Comparison of ENCODE assay signal across 29 cellular contexts in genomic region chr9:2355594-2355993, GRCh38.
"Had no signal": no experiment of that assay in that cellular context is flagged by ENCODE, and none has a peak within 500 bp of the region (broad histone marks: within the 10 kb centered on the region; RNA-seq: fewer than 3 reads in every experiment).

No MANE protein-coding gene starts in this region.

- H3K27ac Mint-ChIP-seq: activated CD4-positive, alpha-beta memory T cell treated with anti-CD3 and anti-CD28 coated beads, Interleukin-2, amount 10 ng/mL, durations not matched to agents 7 days and 5 days; activated CD4-positive, alpha-beta T cell treated with anti-CD3 and anti-CD28 coated beads, Interleukin-2, amount 10 ng/mL, durations not matched to agents 24 days and 14 days; activated naive CD8-positive, alpha-beta T cell treated with anti-CD3 and anti-CD28 coated beads, Interleukin-2, amount 50 U/mL, for 24 hours; activated T-cell treated with anti-CD3 and anti-CD28 coated beads, Interleukin-2, amount 50 U/mL, for 72 hours; effector memory CD8-positive, alpha-beta T cell; stimulated activated effector memory CD8-positive, alpha-beta T cell treated with anti-CD3 and anti-CD28 coated beads, Interleukin-12 subunit alpha, Interleukin-12 subunit beta, amount 100 ng/mL, for 72 hours; stimulated activated naive CD8-positive, alpha-beta T cell treated with anti-CD3 and anti-CD28 coated beads, Interleukin-15, amount 100 ng/mL, for 72 hours had no signal

- H3K9me3 Mint-ChIP-seq: activated CD4-positive, alpha-beta memory T cell treated with anti-CD3 and anti-CD28 coated beads, Interleukin-2, amount 10 ng/mL, durations not matched to agents 7 days and 5 days; activated CD4-positive, alpha-beta T cell treated with anti-CD3 and anti-CD28 coated beads, Interleukin-2, amount 10 ng/mL, durations not matched to agents 24 days and 14 days; activated naive CD8-positive, alpha-beta T cell treated with anti-CD3 and anti-CD28 coated beads, Interleukin-2, amount 50 U/mL, for 24 hours; activated T-cell treated with anti-CD3 and anti-CD28 coated beads, Interleukin-2, amount 50 U/mL, for 72 hours; effector memory CD8-positive, alpha-beta T cell; nephron progenitor cell; stimulated activated effector memory CD8-positive, alpha-beta T cell treated with anti-CD3 and anti-CD28 coated beads, Interleukin-12 subunit alpha, Interleukin-12 subunit beta, amount 100 ng/mL, for 72 hours; stimulated activated naive CD8-positive, alpha-beta T cell treated with anti-CD3 and anti-CD28 coated beads, Interleukin-15, amount 100 ng/mL, for 72 hours had no signal

- H3K27ac ChIP-seq: body of pancreas, colonic mucosa, dorsolateral prefrontal cortex, esophagus squamous epithelium, gastroesophageal sphincter, right lobe of liver, tibial artery had no signal

- H3K4me1 Mint-ChIP-seq: activated CD4-positive, alpha-beta memory T cell treated with anti-CD3 and anti-CD28 coated beads, Interleukin-2, amount 10 ng/mL, durations not matched to agents 7 days and 5 days; activated CD4-positive, alpha-beta T cell treated with anti-CD3 and anti-CD28 coated beads, Interleukin-2, amount 10 ng/mL, durations not matched to agents 24 days and 14 days; activated naive CD8-positive, alpha-beta T cell treated with anti-CD3 and anti-CD28 coated beads, Interleukin-2, amount 50 U/mL, for 24 hours; stimulated activated effector memory CD8-positive, alpha-beta T cell treated with anti-CD3 and anti-CD28 coated beads, Interleukin-12 subunit alpha, Interleukin-12 subunit beta, amount 100 ng/mL, for 72 hours; stimulated activated naive CD8-positive, alpha-beta T cell treated with anti-CD3 and anti-CD28 coated beads, Interleukin-15, amount 100 ng/mL, for 72 hours had no signal

- H3K9me3 ChIP-seq: body of pancreas, colonic mucosa, esophagus squamous epithelium, gastroesophageal sphincter, right lobe of liver, tibial artery had no signal

- DNase-seq: activated CD4-positive, alpha-beta memory T cell treated with anti-CD3 and anti-CD28 coated beads, Interleukin-2, amount 10 ng/mL, durations not matched to agents 7 days and 5 days; activated effector memory CD4-positive, alpha-beta T cell treated with Interleukin-2 at 50 U/mL for 16 hours; activated naive CD4-positive, alpha-beta T cell treated with anti-CD3 and anti-CD28 coated beads, Interleukin-2, amount 50 U/mL, for 16 hours; activated naive CD8-positive, alpha-beta T cell treated with anti-CD3 and anti-CD28 coated beads, Interleukin-2, amount 50 U/mL, for 24 hours; activated T-cell treated with anti-CD3 and anti-CD28 coated beads, Interleukin-2, amount 50 U/mL, for 72 hours; anterior cingulate cortex; body of pancreas; central memory CD4-positive, alpha-beta T cell; colonic mucosa; dorsolateral prefrontal cortex; effector memory CD8-positive, alpha-beta T cell; esophagus squamous epithelium; head of caudate nucleus; left ventricle myocardium superior; nephron progenitor cell; nucleus accumbens; posterior cingulate gyrus; right lobe of liver; small intestine; stimulated activated CD4-positive, alpha-beta T cell treated with anti-CD3 and anti-CD28 coated beads, Interleukin-2, amount 100 ng/mL, for 24 hours; stimulated activated naive CD8-positive, alpha-beta T cell treated with anti-CD3 and anti-CD28 coated beads, Interleukin-15, amount 100 ng/mL, for 72 hours; T-helper 1 cell; T-helper 9 cell; tibial artery had no signal

- H3K4me3 ChIP-seq: body of pancreas, colonic mucosa, dorsolateral prefrontal cortex, esophagus squamous epithelium, gastroesophageal sphincter, right lobe of liver, tibial artery had no signal

- H3K4me3 Mint-ChIP-seq: activated CD4-positive, alpha-beta memory T cell treated with anti-CD3 and anti-CD28 coated beads, Interleukin-2, amount 10 ng/mL, durations not matched to agents 7 days and 5 days; activated CD4-positive, alpha-beta T cell treated with anti-CD3 and anti-CD28 coated beads, Interleukin-2, amount 10 ng/mL, durations not matched to agents 24 days and 14 days; activated naive CD8-positive, alpha-beta T cell treated with anti-CD3 and anti-CD28 coated beads, Interleukin-2, amount 50 U/mL, for 24 hours; activated T-cell treated with anti-CD3 and anti-CD28 coated beads, Interleukin-2, amount 50 U/mL, for 72 hours; effector memory CD8-positive, alpha-beta T cell; nephron progenitor cell; stimulated activated effector memory CD8-positive, alpha-beta T cell treated with anti-CD3 and anti-CD28 coated beads, Interleukin-12 subunit alpha, Interleukin-12 subunit beta, amount 100 ng/mL, for 72 hours; stimulated activated naive CD8-positive, alpha-beta T cell treated with anti-CD3 and anti-CD28 coated beads, Interleukin-15, amount 100 ng/mL, for 72 hours had no signal

- H3K27me3 ChIP-seq: body of pancreas, colonic mucosa, esophagus squamous epithelium, gastroesophageal sphincter, right lobe of liver, tibial artery had no signal

- H3K27me3 Mint-ChIP-seq: activated CD4-positive, alpha-beta memory T cell treated with anti-CD3 and anti-CD28 coated beads, Interleukin-2, amount 10 ng/mL, durations not matched to agents 7 days and 5 days; activated CD4-positive, alpha-beta T cell treated with anti-CD3 and anti-CD28 coated beads, Interleukin-2, amount 10 ng/mL, durations not matched to agents 24 days and 14 days had no signal

- H3K4me1 ChIP-seq: body of pancreas, colonic mucosa, gastroesophageal sphincter, right lobe of liver, tibial artery had no signal

- H3K36me3 ChIP-seq: colonic mucosa, esophagus squamous epithelium, gastroesophageal sphincter, right lobe of liver, tibial artery had no signal

- H3K36me3 Mint-ChIP-seq: stimulated activated effector memory CD8-positive, alpha-beta T cell treated with anti-CD3 and anti-CD28 coated beads, Interleukin-12 subunit alpha, Interleukin-12 subunit beta, amount 100 ng/mL, for 72 hours had no signal

- ATAC-seq: activated naive CD8-positive, alpha-beta T cell treated with anti-CD3 and anti-CD28 coated beads, Interleukin-2, amount 50 U/mL, for 24 hours; activated T-cell treated with anti-CD3 and anti-CD28 coated beads, Interleukin-2, amount 50 U/mL, for 72 hours; body of pancreas; effector memory CD8-positive, alpha-beta T cell; gastroesophageal sphincter; left ventricle myocardium superior; right lobe of liver; stimulated activated effector memory CD8-positive, alpha-beta T cell treated with anti-CD3 and anti-CD28 coated beads, Interleukin-12 subunit alpha, Interleukin-12 subunit beta, amount 100 ng/mL, for 72 hours; stimulated activated naive CD8-positive, alpha-beta T cell treated with anti-CD3 and anti-CD28 coated beads, Interleukin-15, amount 100 ng/mL, for 72 hours had no signal

- FAIRE-seq: endothelial cell of umbilical vein, islet of Langerhans, small intestine had no signal
